ENCODE assay signal across 1 cellular context in genomic region chr18:79926306-79926705, GRCh38.
TF ChIP-seq lines count a peak whose summit lies in the region.

No MANE protein-coding gene starts in this region.

TF ChIP-seq in WTC11, 78 proteins besides CTCF, POLR2A, EP300 and RAD21 (continued from another document):
- no peak for TF ChIP-seq SMAD4 (CRISPR knock-in tag; IDR thresholded peaks at IDR 0.05)
- no peak for TF ChIP-seq USF2 (CRISPR knock-in tag; IDR thresholded peaks at IDR 0.05)
- no peak for TF ChIP-seq E2F4 (CRISPR knock-in tag; IDR thresholded peaks at IDR 0.05; ENCODE audit: borderline replicate concordance, low read depth)
- TF ChIP-seq NR1H2 (CRISPR knock-in tag; IDR thresholded peaks at IDR 0.05): no peak
